15 cellular contexts compared by ENCODE assay signal in genomic region chr22:19360300-19360792, GRCh38.
"Had no signal": no experiment of that assay in that cellular context is flagged by ENCODE, and none has a peak within 500 bp of the region (broad histone marks: within the 10 kb centered on the region; RNA-seq: fewer than 3 reads in every experiment).

No MANE protein-coding gene starts in this region.

- H3K4me1 Mint-ChIP-seq: neural crest cell had no signal

- H3K4me3 ChIP-seq: adrenal gland, coronary artery, gastrocnemius medialis, heart right ventricle, left lung, skin epidermis had no signal

- H3K4me1 ChIP-seq: adrenal gland, gastrocnemius medialis, heart right ventricle, left lung had no signal

- H3K27ac Mint-ChIP-seq: activated CD8-positive, alpha-beta T cell treated with anti-CD3 and anti-CD28 coated beads, Interleukin-2, amount 10 ng/mL, durations not matched to agents 7 days and 5 days had no signal

- H3K27ac ChIP-seq: adrenal gland, coronary artery, gastrocnemius medialis, heart right ventricle, left lung had no signal

- DNase-seq: activated CD4-positive, alpha-beta T cell treated with anti-CD3 and anti-CD28 coated beads for 4 hours; activated CD8-positive, alpha-beta memory T cell treated with anti-CD3 and anti-CD28 coated beads, Interleukin-2, amount 50 U/mL, for 48 hours; activated CD8-positive, alpha-beta T cell treated with anti-CD3 and anti-CD28 coated beads, Interleukin-2, amount 10 ng/mL, durations not matched to agents 7 days and 5 days; activated naive CD4-positive, alpha-beta T cell; effector CD4-positive, alpha-beta T cell; gastrocnemius medialis; heart right ventricle; left lung; retina; stimulated activated naive CD4-positive, alpha-beta T cell; T1000 had no signal

- ATAC-seq: activated CD8-positive, alpha-beta T cell treated with anti-CD3 and anti-CD28 coated beads, Interleukin-2, amount 10 ng/mL, durations not matched to agents 7 days and 5 days; gastrocnemius medialis; heart right ventricle; left lung had no signal

- H3K4me3 Mint-ChIP-seq: activated CD8-positive, alpha-beta T cell treated with anti-CD3 and anti-CD28 coated beads, Interleukin-2, amount 10 ng/mL, durations not matched to agents 7 days and 5 days; neural crest cell had no signal

- H3K27me3 ChIP-seq: adrenal gland, gastrocnemius medialis, heart right ventricle, left lung had no signal

- H3K9me3 ChIP-seq: adrenal gland, gastrocnemius medialis, heart right ventricle, left lung had no signal

- H3K9me3 Mint-ChIP-seq: neural crest cell had no signal
